Comparison of ENCODE assay signal across 8 cellular contexts in genomic region chr16:10895053-10895946, GRCh38. TPM values are rescaled to one million over a fixed set of nuclear protein-coding genes. Genes with fewer than 3 reads are reported as not detected.
DNase-seq lines count a peak whose midpoint lies in the region; ATAC-seq and TF ChIP-seq lines count a peak whose summit lies in the region.

No MANE protein-coding gene starts in this region.

- TF ChIP-seq POLR2A in right lobe of liver (IDR thresholded peaks at IDR 0.05) = no peak

- H3K9me3 ChIP-seq in right lobe of liver = no peaks in the 10 kb centered on the region

- H3K36me3 ChIP-seq in right lobe of liver = no peaks in the 10 kb centered on the region

- intact Hi-C loops in right lobe of liver (cut with DNase I) = no loop called here

- TF ChIP-seq CTCF in astrocyte of the cerebellum (IDR thresholded peaks at IDR 0.05; ENCODE audit: low read depth, low read length, missing control alignments) (no peak), right lobe of liver (IDR thresholded peaks at IDR 0.05) (no peak), GM13976 (IDR thresholded peaks at IDR 0.05; ENCODE audit: borderline replicate concordance, control extremely low read depth, extremely low read depth, insufficient read depth, missing control alignments) (no peak)

- H3K4me1 ChIP-seq in right lobe of liver = no peaks in the 10 kb centered on the region

- 30% methylated on average over 16 of the region's 17 CpGs for WGBS in right lobe of liver (ENCODE audit: insufficient coverage, low coverage, low lambda C conversion rate, missing lambda C conversion rate)

- no peaks in the 10 kb centered on the region for H3K27me3 ChIP-seq in right lobe of liver

- no peak overlapping the region for H3K27ac ChIP-seq in right lobe of liver

- ATAC-seq in right lobe of liver = peak; percentile 54 to 63 (median 59)
- no peak for ATAC-seq in GM21515 (IDR thresholded peaks at IDR 0.05; ENCODE audit: unreplicated experiment)

- in situ Hi-C loops in Caki2 (cut with HindIII; ENCODE audit: low pct_unique_long_range_greater_than_20kb, low sequenced_read_pairs) (no loop called here), KBM-7 (cut with MboI; ENCODE audit: low pct_unique_long_range_greater_than_20kb, low sequenced_read_pairs) (no loop called here), astrocyte of the cerebellum (cut with HindIII; ENCODE audit: low sequenced_read_pairs) (no loop called here), GM13976 (cut with MboI; ENCODE audit: low sequenced_read_pairs, unreplicated experiment) (no loop called here)

- no peak overlapping the region for H3K4me3 ChIP-seq in astrocyte of the cerebellum (ENCODE audit: low read depth, low read length)
- no peak overlapping the region for H3K4me3 ChIP-seq in right lobe of liver

- DNase-seq in Caki2 (ENCODE audit: low read depth) = peak; percentile 40
- peak; percentile 49 for DNase-seq in KBM-7
- peak; percentile 16 for DNase-seq in astrocyte of the cerebellum (ENCODE audit: low read depth)
- peak in 1 of 3 donors; percentile 51 for DNase-seq in right lobe of liver
- DNase-seq in GM13976 (ENCODE audit: low spot score) = no peak
- DNase-seq in NCI-H1092 treated with DMSO at 0.1 percent for 48 hours (lab: John Stamatoyannopoulos, UW) = no peak
- DNase-seq in H4 (ENCODE audit: low spot score) = no peak

RNA-seq across cellular contexts. Expression of gene CIITA, which starts 18.3 kb away (rescaled TPM):
- total RNA-seq in Caki2 (2014; rRNA removed; shearing (Covaris generic); ENCODE audit: low replicate concordance) = not detected in 2 replicates
- total RNA-seq in right lobe of liver = 1 to 10 TPM in 5 of 6 experiments, under 1 TPM in 1; 0.95 to 6.4 (median 3.3) TPM
- 0.19 and 0.72 TPM in 2 replicates for total RNA-seq in H4 (2014; rRNA removed; shearing (Covaris generic))

RNA-seq across cellular contexts. Expression of gene DEXI, which starts 47.0 kb away (rescaled TPM):
- total RNA-seq in Caki2 (2014; rRNA removed; shearing (Covaris generic); ENCODE audit: low replicate concordance) = 68.1 and 71.5 TPM in 2 replicates
- 10 to 100 TPM; 35.8 to 93.8 (median 54.1) TPM for total RNA-seq in right lobe of liver
- 39.9 and 42.0 TPM in 2 replicates for total RNA-seq in H4 (2014; rRNA removed; shearing (Covaris generic))

RNA-seq across cellular contexts. Expression of gene CLEC16A, which starts 49.1 kb away (rescaled TPM):
- 17.7 and 25.7 TPM in 2 replicates for total RNA-seq in Caki2 (2014; rRNA removed; shearing (Covaris generic); ENCODE audit: low replicate concordance)
- total RNA-seq in right lobe of liver = 10 to 100 TPM; 15.2 to 25.9 (median 19.8) TPM
- 4.5 and 7.2 TPM in 2 replicates for total RNA-seq in H4 (2014; rRNA removed; shearing (Covaris generic))

Comparison
In these comparisons a context has a peak if more than half of its experiments do, and no peak if none do; other contexts are left out.
1. DNase-seq: peak in Caki2 (single experiment), KBM-7 (single experiment) and astrocyte of the cerebellum (single experiment); none in GM13976 (single experiment), NCI-H1092 treated with DMSO at 0.1 percent for 48 hours (single experiment) and H4 (single experiment).